12 cellular contexts compared by ENCODE assay signal in genomic region chr3:99783009-99783573, GRCh38. TPM values are rescaled to one million over a fixed set of nuclear protein-coding genes. Genes with fewer than 3 reads are reported as not detected.
DNase-seq lines count a peak whose midpoint lies in the region.
"Had no signal": no experiment of that assay in that cellular context is flagged by ENCODE, and none has a peak within 500 bp of the region (broad histone marks: within the 10 kb centered on the region; RNA-seq: fewer than 3 reads in every experiment).

No MANE protein-coding gene starts in this region.

- in situ Hi-C loops in Caki2 (cut with HindIII; ENCODE audit: low pct_unique_long_range_greater_than_20kb, low sequenced_read_pairs): no loop called here

- DNase-seq in Caki2 (ENCODE audit: low read depth) (peak; percentile 57), NCI-H226 (peak; percentile 64), dedifferentiated amniotic fluid mesenchymal stem cell (ENCODE audit: extremely low spot score) (peak; percentile 84), non-pigmented ciliary epithelial cell (ENCODE audit: low read depth) (peak; percentile 91), SHP77 treated with DMSO at 0.1 percent for 48 hours (lab: John Stamatoyannopoulos, UW) (no peak), NOMO-1 treated with DMSO at 0.1 percent for 48 hours (lab: John Stamatoyannopoulos, UW; ENCODE audit: unreplicated experiment) (no peak), D341Med (ENCODE audit: low spot score) (no peak), NCI-H187 (lab: John Stamatoyannopoulos, UW) (no peak)
- DNase-seq: CD4-positive, alpha-beta memory T cell; dorsolateral prefrontal cortex; ovary; T-helper 9 cell had no signal

RNA-seq across cellular contexts. Expression of gene CMSS1, which starts 34.6 kb away (rescaled TPM):
- total RNA-seq in Caki2 (2014; rRNA removed; shearing (Covaris generic); ENCODE audit: low replicate concordance): 36.5 and 49.1 TPM in 2 replicates

Comparison
In these comparisons a context has a peak if more than half of its experiments do, and no peak if none do; other contexts are left out.
1. DNase-seq: peak in Caki2 (single experiment), NCI-H226 (single experiment), dedifferentiated amniotic fluid mesenchymal stem cell (single experiment) and non-pigmented ciliary epithelial cell (single experiment); none in SHP77 treated with DMSO at 0.1 percent for 48 hours (single experiment), NOMO-1 treated with DMSO at 0.1 percent for 48 hours (single experiment), D341Med (single experiment) and NCI-H187 (0 of 2).